In the genomic region with DNA sequence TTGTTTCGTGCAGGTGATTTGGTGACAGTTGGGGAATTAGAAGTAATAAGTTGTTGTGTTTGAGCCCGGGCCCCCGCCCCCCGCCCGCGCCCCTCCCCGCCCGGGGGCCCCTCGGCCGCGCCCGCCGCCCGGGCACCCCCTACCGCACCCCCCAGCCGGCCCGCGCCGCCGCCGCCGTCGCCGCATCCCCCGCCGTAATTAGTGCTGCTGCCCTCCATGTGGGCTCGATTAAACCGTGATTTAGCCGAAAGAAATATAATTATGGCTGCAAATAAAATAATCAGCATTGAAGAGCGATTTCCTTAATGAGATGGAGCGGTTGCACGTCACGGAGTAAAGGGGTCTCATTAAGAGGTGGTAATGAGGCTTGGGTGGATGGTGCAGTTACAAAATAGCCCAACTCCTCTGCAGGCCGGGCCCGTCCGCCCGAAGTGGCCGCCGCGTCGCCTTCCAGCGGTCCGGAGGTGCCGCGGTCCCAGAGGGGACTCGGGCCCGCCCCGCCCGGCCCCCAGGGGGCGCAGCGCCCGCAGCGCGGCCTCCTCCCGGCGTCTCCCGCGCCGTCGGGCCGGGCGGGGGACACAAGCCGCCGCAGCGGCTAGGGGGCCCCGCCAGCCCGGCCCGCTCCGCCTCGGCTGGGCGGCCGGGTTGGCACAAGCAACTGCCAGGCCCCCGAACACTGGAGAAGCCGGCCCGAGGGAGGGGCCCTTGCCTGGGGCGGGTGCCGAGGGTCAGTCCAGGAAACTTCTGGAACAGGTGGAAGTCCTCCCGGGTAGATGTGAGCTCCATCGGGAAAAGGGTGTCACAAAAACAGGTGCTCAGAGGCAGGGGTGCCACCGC, we compare ENCODE assay signal across 8 cellular contexts. TPM values are rescaled to one million over a fixed set of nuclear protein-coding genes. Genes with fewer than 3 reads are reported as not detected.
DNase-seq lines count a peak whose midpoint lies in the region; ATAC-seq, FAIRE-seq and TF ChIP-seq lines count a peak whose summit lies in the region.

No MANE protein-coding gene starts in this region.

- H3K27me3 ChIP-seq in heart left ventricle (peaks cover 45 to 95% (median 71%) of the 10 kb centered on the region in 9 donors), vagina (peaks cover 13% of the 10 kb centered on the region), small intestine (ENCODE audit: control insufficient read depth in 2 of 2, insufficient read depth in 2 of 2, low read length in 2 of 2) (peaks cover 6 to 38% of the 10 kb centered on the region in 2 donors)

- H3K4me3 ChIP-seq in heart left ventricle, result peak overlapping the region in 6 of 12 donors; percentile 15 to 41 (median 31)
- peak overlapping the region in 1 of 2 donors; percentile 31 for H3K4me3 ChIP-seq in vagina
- peak overlapping the region in 1 of 2 donors; percentile 35 for H3K4me3 ChIP-seq in small intestine (ENCODE audit: low read depth in 1 of 2, low read length in 2 of 2)

- H3K9me3 ChIP-seq in heart left ventricle, result no peaks in the 10 kb centered on the region
- H3K9me3 ChIP-seq in vagina, result no peaks in the 10 kb centered on the region
- no peaks in the 10 kb centered on the region for H3K9me3 ChIP-seq in small intestine (ENCODE audit: control insufficient read depth, low read depth)

- TF ChIP-seq RAD21 in Ishikawa (IDR thresholded peaks at IDR 0.05; ENCODE audit: low read depth), result peak; percentile 25; the same call in 1 of the 2 replicates

- H3K4me1 ChIP-seq in heart left ventricle (peaks cover 0 to 38% (median 9%) of the 10 kb centered on the region in 12 donors), vagina (peaks cover 8% of the 10 kb centered on the region), small intestine (ENCODE audit: control insufficient read depth in 2 of 2, insufficient read depth in 1 of 2, low read depth in 1 of 2, low read length in 1 of 2) (peaks cover 0 to 7% of the 10 kb centered on the region in 2 donors)

- intact Hi-C loops in heart left ventricle (cut with DNase I) (loop anchor here (2.0 to 10.0 kb wide), 8 partner anchors 129 to 369 kb away; partner anchors contain the start of gene TBCA (in 3 of the 10)), sciatic nerve (cut with DNase I) (no loop called here), vagina (cut with DNase I) (no loop called here)

- peaks cover 15% of the 10 kb centered on the region for H3K4me1 Mint-ChIP-seq in activated CD8-positive, alpha-beta memory T cell treated with anti-CD3 and anti-CD28 coated beads, Interleukin-2, amount 10 ng/mL, durations not matched to agents 7 days and 5 days

- no peaks in the 10 kb centered on the region for H3K36me3 ChIP-seq in heart left ventricle
- no peaks in the 10 kb centered on the region for H3K36me3 ChIP-seq in vagina
- H3K36me3 ChIP-seq in small intestine (ENCODE audit: control insufficient read depth in 2 of 2, insufficient read depth in 2 of 2, low read length in 2 of 2), result no peaks in the 10 kb centered on the region

- DNase-seq in NCI-H82 (lab: John Stamatoyannopoulos, UW), result peak; percentile 62
- DNase-seq in NCI-H82 treated with DMSO at 0.1 percent for 48 hours (lab: John Stamatoyannopoulos, UW; ENCODE audit: unreplicated experiment), result no peak
- DNase-seq in activated CD8-positive, alpha-beta memory T cell treated with anti-CD3 and anti-CD28 coated beads, Interleukin-2, amount 10 ng/mL, durations not matched to agents 7 days and 5 days, result peak; percentile 46
- DNase-seq in heart left ventricle, result peak in 2 of 5 donors; percentile 28 to 69
- DNase-seq in sciatic nerve (ENCODE audit: low spot score), result no peak
- DNase-seq in vagina (ENCODE audit: extremely low spot score in 2 of 2), result no peak
- DNase-seq in small intestine, result no peak

- FAIRE-seq in small intestine (lab: Jason Lieb, UNC), result no peak

- no peaks in the 10 kb centered on the region for H3K9me3 Mint-ChIP-seq in activated CD8-positive, alpha-beta memory T cell treated with anti-CD3 and anti-CD28 coated beads, Interleukin-2, amount 10 ng/mL, durations not matched to agents 7 days and 5 days (ENCODE audit: low read depth)

- H3K27ac ChIP-seq in heart left ventricle, result no peak overlapping the region
- no peak overlapping the region for H3K27ac ChIP-seq in vagina
- H3K27ac ChIP-seq in small intestine (ENCODE audit: low read depth in 1 of 2, low read length in 1 of 2), result no peak overlapping the region

- peak; percentile 65 for ATAC-seq in activated CD8-positive, alpha-beta memory T cell treated with anti-CD3 and anti-CD28 coated beads, Interleukin-2, amount 10 ng/mL, durations not matched to agents 7 days and 5 days
- ATAC-seq in heart left ventricle (peak; percentile 32 to 84 (median 68)), sciatic nerve (peak; percentile 41)

- no peak for TF ChIP-seq POLR2A in heart left ventricle (IDR thresholded peaks at IDR 0.05)
- no peak for TF ChIP-seq POLR2A in vagina (IDR thresholded peaks at IDR 0.05)

- peaks cover 87% of the 10 kb centered on the region for H3K27me3 Mint-ChIP-seq in activated CD8-positive, alpha-beta memory T cell treated with anti-CD3 and anti-CD28 coated beads, Interleukin-2, amount 10 ng/mL, durations not matched to agents 7 days and 5 days

- peak; percentile 20 to 84 (median 48) for TF ChIP-seq CTCF in heart left ventricle (IDR thresholded peaks at IDR 0.05)
- TF ChIP-seq CTCF in vagina (IDR thresholded peaks at IDR 0.05), result no peak

- 2 to 6% (median 2%) methylated on average over 15 to 80 of the region's 80 CpGs for WGBS in heart left ventricle, 4 donors
- 2 to 3% (median 2%) methylated on average over 65 to 80 of the region's 80 CpGs for WGBS in small intestine, 3 donors

- no peak overlapping the region for H3K4me3 Mint-ChIP-seq in activated CD8-positive, alpha-beta memory T cell treated with anti-CD3 and anti-CD28 coated beads, Interleukin-2, amount 10 ng/mL, durations not matched to agents 7 days and 5 days

- CTCF ChIA-PET in activated CD8-positive, alpha-beta memory T cell treated with anti-CD3 and anti-CD28 coated beads, Interleukin-2, amount 10 ng/mL, durations not matched to agents 7 days and 5 days (lab: Charles Lee), result interaction anchor here (0.8 to 2.0 kb wide), 4 partner anchors 12 to 216 kb away, joined by 3 to 7 read pairs (median 4); no protein-coding TSS in a partner anchor

- no peak overlapping the region for H3K27ac Mint-ChIP-seq in activated CD8-positive, alpha-beta memory T cell treated with anti-CD3 and anti-CD28 coated beads, Interleukin-2, amount 10 ng/mL, durations not matched to agents 7 days and 5 days

- peaks cover 6% of the 10 kb centered on the region for H3K36me3 Mint-ChIP-seq in activated CD8-positive, alpha-beta memory T cell treated with anti-CD3 and anti-CD28 coated beads, Interleukin-2, amount 10 ng/mL, durations not matched to agents 7 days and 5 days

- TF ChIP-seq EP300 in Ishikawa (IDR thresholded peaks at IDR 0.05; ENCODE audit: borderline replicate concordance), result no peak

TF ChIP-seq in Ishikawa, 13 proteins besides CTCF, POLR2A, EP300 and RAD21:
- TF ChIP-seq, protein P1, sequence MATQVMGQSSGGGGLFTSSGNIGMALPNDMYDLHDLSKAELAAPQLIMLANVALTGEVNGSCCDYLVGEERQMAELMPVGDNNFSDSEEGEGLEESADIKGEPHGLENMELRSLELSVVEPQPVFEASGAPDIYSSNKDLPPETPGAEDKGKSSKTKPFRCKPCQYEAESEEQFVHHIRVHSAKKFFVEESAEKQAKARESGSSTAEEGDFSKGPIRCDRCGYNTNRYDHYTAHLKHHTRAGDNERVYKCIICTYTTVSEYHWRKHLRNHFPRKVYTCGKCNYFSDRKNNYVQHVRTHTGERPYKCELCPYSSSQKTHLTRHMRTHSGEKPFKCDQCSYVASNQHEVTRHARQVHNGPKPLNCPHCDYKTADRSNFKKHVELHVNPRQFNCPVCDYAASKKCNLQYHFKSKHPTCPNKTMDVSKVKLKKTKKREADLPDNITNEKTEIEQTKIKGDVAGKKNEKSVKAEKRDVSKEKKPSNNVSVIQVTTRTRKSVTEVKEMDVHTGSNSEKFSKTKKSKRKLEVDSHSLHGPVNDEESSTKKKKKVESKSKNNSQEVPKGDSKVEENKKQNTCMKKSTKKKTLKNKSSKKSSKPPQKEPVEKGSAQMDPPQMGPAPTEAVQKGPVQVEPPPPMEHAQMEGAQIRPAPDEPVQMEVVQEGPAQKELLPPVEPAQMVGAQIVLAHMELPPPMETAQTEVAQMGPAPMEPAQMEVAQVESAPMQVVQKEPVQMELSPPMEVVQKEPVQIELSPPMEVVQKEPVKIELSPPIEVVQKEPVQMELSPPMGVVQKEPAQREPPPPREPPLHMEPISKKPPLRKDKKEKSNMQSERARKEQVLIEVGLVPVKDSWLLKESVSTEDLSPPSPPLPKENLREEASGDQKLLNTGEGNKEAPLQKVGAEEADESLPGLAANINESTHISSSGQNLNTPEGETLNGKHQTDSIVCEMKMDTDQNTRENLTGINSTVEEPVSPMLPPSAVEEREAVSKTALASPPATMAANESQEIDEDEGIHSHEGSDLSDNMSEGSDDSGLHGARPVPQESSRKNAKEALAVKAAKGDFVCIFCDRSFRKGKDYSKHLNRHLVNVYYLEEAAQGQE (IDR thresholded peaks at IDR 0.05; ENCODE audit: low read depth), result no peak

RNA-seq across cellular contexts. Expression of gene OTP, which starts 6.9 kb away (rescaled TPM):
- total RNA-seq in activated CD8-positive, alpha-beta memory T cell treated with anti-CD3 and anti-CD28 coated beads, Interleukin-2, amount 10 ng/mL, durations not matched to agents 7 days and 5 days, result under 1 TPM in 1 of 2 experiments, not detected in 1; 0.05 TPM
- under 1 TPM in 1 of 9 donors, not detected in 8; 0.06 TPM for total RNA-seq in heart left ventricle
- not detected for polyA plus RNA-seq in heart left ventricle
- total RNA-seq in sciatic nerve, result not detected
- total RNA-seq in vagina, result not detected
- polyA plus RNA-seq in small intestine, result not detected

Comparison
In these comparisons a context has a peak if more than half of its experiments do, and no peak if none do; other contexts are left out.
1. DNase-seq: peak in NCI-H82 (single experiment) and activated CD8-positive, alpha-beta memory T cell treated with anti-CD3 and anti-CD28 coated beads, Interleukin-2, amount 10 ng/mL, durations not matched to agents 7 days and 5 days (single experiment); none in NCI-H82 treated with DMSO at 0.1 percent for 48 hours (single experiment), sciatic nerve (single experiment), vagina (0 of 2) and small intestine (single experiment).
2. CTCF ChIP-seq: peak in heart left ventricle (12 of 12); none in vagina (0 of 3).
3. intact Hi-C loops: an anchor here in heart left ventricle (2.0 to 10.0 kb wide); none called in sciatic nerve and vagina.
4. Peak in every context shown above with its lines, with median percentiles within 50 percentile points of each other: ATAC-seq.